1 cellular context compared by ENCODE assay signal in genomic region chr2:215417400-215417951, GRCh38.
A peak's percentile ranks its signal among the peaks of the same experiment; 100 is the strongest.
TF ChIP-seq lines count a peak whose summit lies in the region.

No MANE protein-coding gene starts in this region.

TF ChIP-seq in HepG2, 621 proteins besides CTCF, POLR2A, EP300 and RAD21 (continued from another document and continues in another):
- TF ChIP-seq FUBP1 (CRISPR knock-in tag; IDR thresholded peaks at IDR 0.05; ENCODE audit: borderline replicate concordance) (no peak), NFIC (IDR thresholded peaks at IDR 0.05; ENCODE audit: low read length) (peak; percentile 98), ZNF546 (CRISPR knock-in tag; conservative IDR thresholded peaks at IDR 0.05) (no peak), UBTF (CRISPR knock-in tag; IDR thresholded peaks at IDR 0.05) (no peak), STAT5B (CRISPR knock-in tag; IDR thresholded peaks at IDR 0.05) (no peak), SKI (IDR thresholded peaks at IDR 0.05; ENCODE audit: partially characterized antibody) (no peak), ZNF331 (CRISPR knock-in tag; IDR thresholded peaks at IDR 0.05) (peak; percentile 90), ZSCAN25 (CRISPR knock-in tag; IDR thresholded peaks at IDR 0.05) (peak; percentile 47; the same call in 1 of the 2 replicates), TAF1 (CRISPR knock-in tag; IDR thresholded peaks at IDR 0.05) (no peak), ARID4A (CRISPR knock-in tag; IDR thresholded peaks at IDR 0.05; ENCODE audit: borderline replicate concordance) (peak; percentile 45; the same call in 1 of the 2 replicates), PAX8 (CRISPR knock-in tag; IDR thresholded peaks at IDR 0.05; ENCODE audit: borderline replicate concordance) (no peak), KLF6 (CRISPR knock-in tag; IDR thresholded peaks at IDR 0.05) (0 out of 2 replicates have a peak, but pooled peaks have one; percentile 33), MAFK (conservative IDR thresholded peaks at IDR 0.05 in 1 of 2, IDR thresholded peaks at IDR 0.05 in 1 of 2; ENCODE audit: low read length in 2 of 2) (peak; percentile 75 to 76; a peak in 3 of 4 replicates), ZSCAN9 (CRISPR knock-in tag; IDR thresholded peaks at IDR 0.05; ENCODE audit: borderline replicate concordance) (no peak), ZBED4 (CRISPR knock-in tag; IDR thresholded peaks at IDR 0.05; ENCODE audit: borderline replicate concordance) (0 out of 2 replicates have a peak, but pooled peaks have one; percentile 24), PRPF4 (IDR thresholded peaks at IDR 0.05; ENCODE audit: low read depth, low read length, poor library complexity, severe bottlenecking) (no peak), MED13 (CRISPR knock-in tag; IDR thresholded peaks at IDR 0.05) (peak; percentile 95), ZNF350 (CRISPR knock-in tag; IDR thresholded peaks at IDR 0.05; ENCODE audit: borderline replicate concordance, low read depth) (no peak), ZNF792 (CRISPR knock-in tag; IDR thresholded peaks at IDR 0.05) (peak; percentile 31; the same call in 1 of the 2 replicates), SIX4 (CRISPR knock-in tag; IDR thresholded peaks at IDR 0.05) (peak; percentile 44; the same call in 1 of the 2 replicates), CHCHD3 (CRISPR knock-in tag; IDR thresholded peaks at IDR 0.05) (no peak), ARID2 (CRISPR knock-in tag; IDR thresholded peaks at IDR 0.05; ENCODE audit: borderline replicate concordance) (no peak; the same call in 1 of the 2 replicates), ZNF737 (CRISPR knock-in tag; IDR thresholded peaks at IDR 0.05; ENCODE audit: borderline replicate concordance) (no peak), ZNF431 (CRISPR knock-in tag; IDR thresholded peaks at IDR 0.05; ENCODE audit: borderline replicate concordance, low read depth) (no peak), PITX1 (CRISPR knock-in tag; IDR thresholded peaks at IDR 0.05) (peak; percentile 93), GMEB2 (CRISPR knock-in tag; IDR thresholded peaks at IDR 0.05; ENCODE audit: low read depth) (peak; percentile 49; the same call in 1 of the 2 replicates), ZSCAN22 (CRISPR knock-in tag; IDR thresholded peaks at IDR 0.05) (no peak), MXD4 (CRISPR knock-in tag; IDR thresholded peaks at IDR 0.05) (no peak), ZNF770 (CRISPR knock-in tag; IDR thresholded peaks at IDR 0.05) (no peak), SMC3 (IDR thresholded peaks at IDR 0.05; ENCODE audit: low read length) (no peak), SRSF9 (IDR thresholded peaks at IDR 0.05; ENCODE audit: borderline replicate concordance, insufficient read depth, low read depth, low read length, poor library complexity, severe bottlenecking) (no peak), FOXK2 (IDR thresholded peaks at IDR 0.05) (peak; percentile 57; the same call in 1 of the 2 replicates), HDAC1 (CRISPR knock-in tag; IDR thresholded peaks at IDR 0.05) (peak; percentile 80), MEIS1 (CRISPR knock-in tag; IDR thresholded peaks at IDR 0.05; ENCODE audit: borderline replicate concordance) (no peak), ZBTB1 (CRISPR knock-in tag; IDR thresholded peaks at IDR 0.05; ENCODE audit: borderline replicate concordance) (no peak), EED (CRISPR knock-in tag; IDR thresholded peaks at IDR 0.05) (no peak), SSRP1 (CRISPR knock-in tag; IDR thresholded peaks at IDR 0.05) (peak; percentile 95)
- TF ChIP-seq, protein P1, sequence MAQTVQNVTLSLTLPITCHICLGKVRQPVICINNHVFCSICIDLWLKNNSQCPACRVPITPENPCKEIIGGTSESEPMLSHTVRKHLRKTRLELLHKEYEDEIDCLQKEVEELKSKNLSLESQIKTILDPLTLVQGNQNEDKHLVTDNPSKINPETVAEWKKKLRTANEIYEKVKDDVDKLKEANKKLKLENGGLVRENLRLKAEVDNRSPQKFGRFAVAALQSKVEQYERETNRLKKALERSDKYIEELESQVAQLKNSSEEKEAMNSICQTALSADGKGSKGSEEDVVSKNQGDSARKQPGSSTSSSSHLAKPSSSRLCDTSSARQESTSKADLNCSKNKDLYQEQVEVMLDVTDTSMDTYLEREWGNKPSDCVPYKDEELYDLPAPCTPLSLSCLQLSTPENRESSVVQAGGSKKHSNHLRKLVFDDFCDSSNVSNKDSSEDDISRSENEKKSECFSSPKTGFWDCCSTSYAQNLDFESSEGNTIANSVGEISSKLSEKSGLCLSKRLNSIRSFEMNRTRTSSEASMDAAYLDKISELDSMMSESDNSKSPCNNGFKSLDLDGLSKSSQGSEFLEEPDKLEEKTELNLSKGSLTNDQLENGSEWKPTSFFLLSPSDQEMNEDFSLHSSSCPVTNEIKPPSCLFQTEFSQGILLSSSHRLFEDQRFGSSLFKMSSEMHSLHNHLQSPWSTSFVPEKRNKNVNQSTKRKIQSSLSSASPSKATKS (CRISPR knock-in tag; IDR thresholded peaks at IDR 0.05), result no peak
- TF ChIP-seq, protein P2, sequence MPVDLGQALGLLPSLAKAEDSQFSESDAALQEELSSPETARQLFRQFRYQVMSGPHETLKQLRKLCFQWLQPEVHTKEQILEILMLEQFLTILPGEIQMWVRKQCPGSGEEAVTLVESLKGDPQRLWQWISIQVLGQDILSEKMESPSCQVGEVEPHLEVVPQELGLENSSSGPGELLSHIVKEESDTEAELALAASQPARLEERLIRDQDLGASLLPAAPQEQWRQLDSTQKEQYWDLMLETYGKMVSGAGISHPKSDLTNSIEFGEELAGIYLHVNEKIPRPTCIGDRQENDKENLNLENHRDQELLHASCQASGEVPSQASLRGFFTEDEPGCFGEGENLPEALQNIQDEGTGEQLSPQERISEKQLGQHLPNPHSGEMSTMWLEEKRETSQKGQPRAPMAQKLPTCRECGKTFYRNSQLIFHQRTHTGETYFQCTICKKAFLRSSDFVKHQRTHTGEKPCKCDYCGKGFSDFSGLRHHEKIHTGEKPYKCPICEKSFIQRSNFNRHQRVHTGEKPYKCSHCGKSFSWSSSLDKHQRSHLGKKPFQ (CRISPR knock-in tag; IDR thresholded peaks at IDR 0.05; ENCODE audit: insufficient replicate concordance), result no peak
